34 cellular contexts compared by ENCODE assay signal in genomic region chr7:64608116-64608910, GRCh38.
"Had no signal": no experiment of that assay in that cellular context is flagged by ENCODE, and none has a peak within 500 bp of the region (broad histone marks: within the 10 kb centered on the region; RNA-seq: fewer than 3 reads in every experiment).

No MANE protein-coding gene starts in this region.

- H3K27me3 ChIP-seq: MG63 had no signal

- H3K36me3 ChIP-seq: MG63 had no signal

- DNase-seq: Karpas-422, Kasumi-1, MG63, MM.1S, MV-4-11, NCI-H1048, NCI-H1092, NCI-H1092 treated with DMSO at 0.1 percent for 48 hours, NCI-H1105, NCI-H1105 treated with DMSO at 0.1 percent for 48 hours, NCI-H1417, NCI-H1417 treated with DMSO at 0.1 percent for 48 hours, NCI-H1436, NCI-H1436 treated with DMSO at 0.1 percent for 48 hours, NCI-H146, NCI-H1694, NCI-H1694 treated with DMSO at 0.1 percent for 48 hours, NCI-H187, NCI-H187 treated with DMSO at 0.1 percent for 48 hours, NCI-H1930, NCI-H2029, NCI-H2029 treated with DMSO at 0.1 percent for 48 hours, NCI-H2081, NCI-H2081 treated with DMSO at 0.1 percent for 48 hours, NCI-H2107, NCI-H2171, NCI-H2171 treated with DMSO at 0.1 percent for 48 hours, NCI-H2227 treated with DMSO at 0.1 percent for 48 hours, NCI-H226, NCI-H345, NCI-H446, NCI-H446 treated with DMSO at 0.1 percent for 48 hours, NCI-H510A had no signal

- H3K9me3 ChIP-seq: MG63 had no signal

- H3K27ac ChIP-seq: KMS-11 had no signal

- H3K4me3 ChIP-seq: MG63 had no signal
